1 cellular context compared by ENCODE assay signal in genomic region chr3:195001961-195002861, GRCh38.
A peak's percentile ranks its signal among the peaks of the same experiment; 100 is the strongest.
TF ChIP-seq lines count a peak whose summit lies in the region.

No MANE protein-coding gene starts in this region.

TF ChIP-seq in HepG2, 621 proteins besides CTCF, POLR2A, EP300 and RAD21 (continued from another document):
- TF ChIP-seq, protein P1, sequence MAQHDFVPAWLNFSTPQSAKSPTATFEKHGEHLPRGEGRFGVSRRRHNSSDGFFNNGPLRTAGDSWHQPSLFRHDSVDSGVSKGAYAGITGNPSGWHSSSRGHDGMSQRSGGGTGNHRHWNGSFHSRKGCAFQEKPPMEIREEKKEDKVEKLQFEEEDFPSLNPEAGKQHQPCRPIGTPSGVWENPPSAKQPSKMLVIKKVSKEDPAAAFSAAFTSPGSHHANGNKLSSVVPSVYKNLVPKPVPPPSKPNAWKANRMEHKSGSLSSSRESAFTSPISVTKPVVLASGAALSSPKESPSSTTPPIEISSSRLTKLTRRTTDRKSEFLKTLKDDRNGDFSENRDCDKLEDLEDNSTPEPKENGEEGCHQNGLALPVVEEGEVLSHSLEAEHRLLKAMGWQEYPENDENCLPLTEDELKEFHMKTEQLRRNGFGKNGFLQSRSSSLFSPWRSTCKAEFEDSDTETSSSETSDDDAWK (CRISPR knock-in tag; IDR thresholded peaks at IDR 0.05): no peak
- TF ChIP-seq HDAC2 (CRISPR knock-in tag; IDR thresholded peaks at IDR 0.05) (peak; percentile 58; the same call in 1 of the 2 replicates), GATAD2A (CRISPR knock-in tag; IDR thresholded peaks at IDR 0.05) (peak; percentile 77), YY1 (IDR thresholded peaks at IDR 0.05; ENCODE audit: insufficient read depth, insufficient replicate concordance, low read depth, low read length) (peak; percentile 35), MXD4 (CRISPR knock-in tag; IDR thresholded peaks at IDR 0.05) (0 out of 2 replicates have a peak, but pooled peaks have one; percentile 57), ZNF550 (CRISPR knock-in tag; IDR thresholded peaks at IDR 0.05; ENCODE audit: borderline replicate concordance) (no peak), WIZ (CRISPR knock-in tag; IDR thresholded peaks at IDR 0.05) (peak; percentile 61; the same call in 1 of the 2 replicates), CBX5 (CRISPR knock-in tag; IDR thresholded peaks at IDR 0.05; ENCODE audit: borderline replicate concordance) (peak; percentile 87; the same call in 1 of the 2 replicates), ZFP36L2 (CRISPR knock-in tag; IDR thresholded peaks at IDR 0.05) (no peak), SIX4 (CRISPR knock-in tag; IDR thresholded peaks at IDR 0.05) (0 out of 2 replicates have a peak, but pooled peaks have one; percentile 34), ZSCAN9 (CRISPR knock-in tag; IDR thresholded peaks at IDR 0.05; ENCODE audit: borderline replicate concordance) (peak; percentile 66; the same call in 1 of the 2 replicates), FOXA1 (IDR thresholded peaks at IDR 0.05) (no peak), FOXA1 (CRISPR knock-in tag; IDR thresholded peaks at IDR 0.05) (peak; percentile 26; the same call in 1 of the 2 replicates), MED1 (CRISPR knock-in tag; IDR thresholded peaks at IDR 0.05) (peak; percentile 56), SP4 (CRISPR knock-in tag; IDR thresholded peaks at IDR 0.05) (0 out of 2 replicates have a peak, but pooled peaks have one; percentile 19), STAG1 (CRISPR knock-in tag; IDR thresholded peaks at IDR 0.05) (peak; percentile 90), ZUFSP (CRISPR knock-in tag; IDR thresholded peaks at IDR 0.05; ENCODE audit: borderline replicate concordance) (no peak), ZNF331 (CRISPR knock-in tag; IDR thresholded peaks at IDR 0.05) (peak; percentile 65; the same call in 1 of the 2 replicates), NONO (IDR thresholded peaks at IDR 0.05) (no peak), NONO (CRISPR knock-in tag; conservative IDR thresholded peaks at IDR 0.05) (0 out of 2 replicates have a peak, but pooled peaks have one; percentile 22), ZBTB49 (CRISPR knock-in tag; IDR thresholded peaks at IDR 0.05; ENCODE audit: borderline replicate concordance) (no peak), ZNF235 (CRISPR knock-in tag; IDR thresholded peaks at IDR 0.05; ENCODE audit: borderline replicate concordance) (no peak), ZMYM4 (CRISPR knock-in tag; IDR thresholded peaks at IDR 0.05) (peak; percentile 48; the same call in 1 of the 2 replicates), ATRX (CRISPR knock-in tag; IDR thresholded peaks at IDR 0.05; ENCODE audit: borderline replicate concordance) (no peak), SOX13 (IDR thresholded peaks at IDR 0.05) (no peak), SOX13 (CRISPR knock-in tag; conservative IDR thresholded peaks at IDR 0.05 in 1 of 2, IDR thresholded peaks at IDR 0.05 in 1 of 2) (peak in 1 of 2 experiments; percentile 74; a peak in 2 of 4 replicates), SMC3 (IDR thresholded peaks at IDR 0.05; ENCODE audit: low read length) (peak; percentile 66), ETV6 (CRISPR knock-in tag; conservative IDR thresholded peaks at IDR 0.05) (0 out of 2 replicates have a peak, but pooled peaks have one; percentile 11), NR3C1 (CRISPR knock-in tag; IDR thresholded peaks at IDR 0.05) (no peak), ZNF614 (CRISPR knock-in tag; IDR thresholded peaks at IDR 0.05; ENCODE audit: borderline replicate concordance) (0 out of 2 replicates have a peak, but pooled peaks have one; percentile 51), KDM2A (CRISPR knock-in tag; IDR thresholded peaks at IDR 0.05; ENCODE audit: borderline replicate concordance, low read depth) (peak; percentile 49; the same call in 1 of the 2 replicates), ZNF350 (CRISPR knock-in tag; IDR thresholded peaks at IDR 0.05; ENCODE audit: borderline replicate concordance, low read depth) (peak; percentile 76; the same call in 1 of the 2 replicates), ZNF660 (CRISPR knock-in tag; IDR thresholded peaks at IDR 0.05; ENCODE audit: borderline replicate concordance, low read depth) (no peak), XRCC5 (optimal IDR thresholded peaks at IDR 0.05; ENCODE audit: low read length) (peak; percentile 75), HNRNPLL (IDR thresholded peaks at IDR 0.05; ENCODE audit: low read depth, low read length, poor library complexity, severe bottlenecking) (no peak)
- TF ChIP-seq, protein P2, sequence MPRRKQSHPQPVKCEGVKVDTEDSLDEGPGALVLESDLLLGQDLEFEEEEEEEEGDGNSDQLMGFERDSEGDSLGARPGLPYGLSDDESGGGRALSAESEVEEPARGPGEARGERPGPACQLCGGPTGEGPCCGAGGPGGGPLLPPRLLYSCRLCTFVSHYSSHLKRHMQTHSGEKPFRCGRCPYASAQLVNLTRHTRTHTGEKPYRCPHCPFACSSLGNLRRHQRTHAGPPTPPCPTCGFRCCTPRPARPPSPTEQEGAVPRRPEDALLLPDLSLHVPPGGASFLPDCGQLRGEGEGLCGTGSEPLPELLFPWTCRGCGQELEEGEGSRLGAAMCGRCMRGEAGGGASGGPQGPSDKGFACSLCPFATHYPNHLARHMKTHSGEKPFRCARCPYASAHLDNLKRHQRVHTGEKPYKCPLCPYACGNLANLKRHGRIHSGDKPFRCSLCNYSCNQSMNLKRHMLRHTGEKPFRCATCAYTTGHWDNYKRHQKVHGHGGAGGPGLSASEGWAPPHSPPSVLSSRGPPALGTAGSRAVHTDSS (CRISPR knock-in tag; conservative IDR thresholded peaks at IDR 0.05): no peak
- TF ChIP-seq, protein P3, sequence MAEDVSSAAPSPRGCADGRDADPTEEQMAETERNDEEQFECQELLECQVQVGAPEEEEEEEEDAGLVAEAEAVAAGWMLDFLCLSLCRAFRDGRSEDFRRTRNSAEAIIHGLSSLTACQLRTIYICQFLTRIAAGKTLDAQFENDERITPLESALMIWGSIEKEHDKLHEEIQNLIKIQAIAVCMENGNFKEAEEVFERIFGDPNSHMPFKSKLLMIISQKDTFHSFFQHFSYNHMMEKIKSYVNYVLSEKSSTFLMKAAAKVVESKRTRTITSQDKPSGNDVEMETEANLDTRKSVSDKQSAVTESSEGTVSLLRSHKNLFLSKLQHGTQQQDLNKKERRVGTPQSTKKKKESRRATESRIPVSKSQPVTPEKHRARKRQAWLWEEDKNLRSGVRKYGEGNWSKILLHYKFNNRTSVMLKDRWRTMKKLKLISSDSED (CRISPR knock-in tag; IDR thresholded peaks at IDR 0.05): no peak
- TF ChIP-seq, protein P4, sequence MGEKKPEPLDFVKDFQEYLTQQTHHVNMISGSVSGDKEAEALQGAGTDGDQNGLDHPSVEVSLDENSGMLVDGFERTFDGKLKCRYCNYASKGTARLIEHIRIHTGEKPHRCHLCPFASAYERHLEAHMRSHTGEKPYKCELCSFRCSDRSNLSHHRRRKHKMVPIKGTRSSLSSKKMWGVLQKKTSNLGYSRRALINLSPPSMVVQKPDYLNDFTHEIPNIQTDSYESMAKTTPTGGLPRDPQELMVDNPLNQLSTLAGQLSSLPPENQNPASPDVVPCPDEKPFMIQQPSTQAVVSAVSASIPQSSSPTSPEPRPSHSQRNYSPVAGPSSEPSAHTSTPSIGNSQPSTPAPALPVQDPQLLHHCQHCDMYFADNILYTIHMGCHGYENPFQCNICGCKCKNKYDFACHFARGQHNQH (CRISPR knock-in tag; IDR thresholded peaks at IDR 0.05): 0 out of 2 replicates have a peak, but pooled peaks have one; percentile 44
- TF ChIP-seq, protein P5, sequence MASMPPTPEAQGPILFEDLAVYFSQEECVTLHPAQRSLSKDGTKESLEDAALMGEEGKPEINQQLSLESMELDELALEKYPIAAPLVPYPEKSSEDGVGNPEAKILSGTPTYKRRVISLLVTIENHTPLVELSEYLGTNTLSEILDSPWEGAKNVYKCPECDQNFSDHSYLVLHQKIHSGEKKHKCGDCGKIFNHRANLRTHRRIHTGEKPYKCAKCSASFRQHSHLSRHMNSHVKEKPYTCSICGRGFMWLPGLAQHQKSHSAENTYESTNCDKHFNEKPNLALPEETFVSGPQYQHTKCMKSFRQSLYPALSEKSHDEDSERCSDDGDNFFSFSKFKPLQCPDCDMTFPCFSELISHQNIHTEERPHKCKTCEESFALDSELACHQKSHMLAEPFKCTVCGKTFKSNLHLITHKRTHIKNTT (CRISPR knock-in tag; IDR thresholded peaks at IDR 0.05): no peak
- TF ChIP-seq, protein P6, sequence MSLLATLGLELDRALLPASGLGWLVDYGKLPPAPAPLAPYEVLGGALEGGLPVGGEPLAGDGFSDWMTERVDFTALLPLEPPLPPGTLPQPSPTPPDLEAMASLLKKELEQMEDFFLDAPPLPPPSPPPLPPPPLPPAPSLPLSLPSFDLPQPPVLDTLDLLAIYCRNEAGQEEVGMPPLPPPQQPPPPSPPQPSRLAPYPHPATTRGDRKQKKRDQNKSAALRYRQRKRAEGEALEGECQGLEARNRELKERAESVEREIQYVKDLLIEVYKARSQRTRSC (CRISPR knock-in tag; IDR thresholded peaks at IDR 0.05; ENCODE audit: low read depth): no peak
- TF ChIP-seq, protein P7, sequence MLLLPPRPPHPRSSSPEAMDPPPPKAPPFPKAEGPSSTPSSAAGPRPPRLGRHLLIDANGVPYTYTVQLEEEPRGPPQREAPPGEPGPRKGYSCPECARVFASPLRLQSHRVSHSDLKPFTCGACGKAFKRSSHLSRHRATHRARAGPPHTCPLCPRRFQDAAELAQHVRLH (CRISPR knock-in tag; IDR thresholded peaks at IDR 0.05; ENCODE audit: borderline replicate concordance, low read depth): peak; percentile 45; the same call in 1 of the 2 replicates
